1 cellular context compared by ENCODE assay signal in genomic region chr15:101438482-101439284, GRCh38.
A peak's percentile ranks its signal among the peaks of the same experiment; 100 is the strongest.
TF ChIP-seq lines count a peak whose summit lies in the region.

No MANE protein-coding gene starts in this region.

TF ChIP-seq in HepG2, 621 proteins besides CTCF, POLR2A, EP300 and RAD21 (continued from another document and continues in another):
- TF ChIP-seq ATF4 (CRISPR knock-in tag; IDR thresholded peaks at IDR 0.05), result peak in 1 of 2 experiments; percentile 76; a peak in 2 of 4 replicates
- TF ChIP-seq NR2F2 (IDR thresholded peaks at IDR 0.05; ENCODE audit: borderline replicate concordance, low read depth), result peak; percentile 94
- TF ChIP-seq DRAP1 (CRISPR knock-in tag; IDR thresholded peaks at IDR 0.05), result peak; percentile 59
- TF ChIP-seq CERS6 (CRISPR knock-in tag; IDR thresholded peaks at IDR 0.05), result no peak
- TF ChIP-seq TEAD2 (CRISPR knock-in tag; IDR thresholded peaks at IDR 0.05), result no peak
- TF ChIP-seq HNF1A (IDR thresholded peaks at IDR 0.05; ENCODE audit: low read depth), result no peak
- TF ChIP-seq HNF1A (CRISPR knock-in tag; IDR thresholded peaks at IDR 0.05; ENCODE audit: borderline replicate concordance), result peak; percentile 83; the same call in 1 of the 2 replicates
- TF ChIP-seq ZNF205 (CRISPR knock-in tag; IDR thresholded peaks at IDR 0.05), result 0 out of 2 replicates have a peak, but pooled peaks have one; percentile 23
- 0 out of 2 replicates have a peak, but pooled peaks have one; percentile 10 for TF ChIP-seq THYN1 (CRISPR knock-in tag; IDR thresholded peaks at IDR 0.05; ENCODE audit: borderline replicate concordance, low read depth)
- TF ChIP-seq ZNF574 (CRISPR knock-in tag; IDR thresholded peaks at IDR 0.05), result 0 out of 2 replicates have a peak, but pooled peaks have one; percentile 56
- TF ChIP-seq ZNF703 (CRISPR knock-in tag; IDR thresholded peaks at IDR 0.05; ENCODE audit: borderline replicate concordance), result no peak
- peak; percentile 46 for TF ChIP-seq RBM39 (IDR thresholded peaks at IDR 0.05; ENCODE audit: low read depth, low read length, poor library complexity, severe bottlenecking)
- TF ChIP-seq BCL6 (CRISPR knock-in tag; IDR thresholded peaks at IDR 0.05), result peak; percentile 91
- peak; percentile 65; the same call in 1 of the 2 replicates for TF ChIP-seq RERE (CRISPR knock-in tag; IDR thresholded peaks at IDR 0.05; ENCODE audit: low read depth)
- TF ChIP-seq REPIN1 (CRISPR knock-in tag; IDR thresholded peaks at IDR 0.05; ENCODE audit: borderline replicate concordance, low read depth), result 0 out of 2 replicates have a peak, but pooled peaks have one; percentile 18
- peak; percentile 37; the same call in 1 of the 2 replicates for TF ChIP-seq ZNF691 (CRISPR knock-in tag; IDR thresholded peaks at IDR 0.05; ENCODE audit: borderline replicate concordance, low read depth)
- TF ChIP-seq NFKB2 (CRISPR knock-in tag; IDR thresholded peaks at IDR 0.05; ENCODE audit: borderline replicate concordance), result 0 out of 2 replicates have a peak, but pooled peaks have one; percentile 54
- TF ChIP-seq BCLAF1 (IDR thresholded peaks at IDR 0.05), result no peak
- peak; percentile 19; the same call in 1 of the 2 replicates for TF ChIP-seq SMC3 (IDR thresholded peaks at IDR 0.05; ENCODE audit: low read length)
- TF ChIP-seq FOXA3 (CRISPR knock-in tag; IDR thresholded peaks at IDR 0.05), result peak; percentile 72
- TF ChIP-seq HNRNPK (IDR thresholded peaks at IDR 0.05; ENCODE audit: low read depth, low read length, poor library complexity, severe bottlenecking), result no peak
- no peak for TF ChIP-seq NFIB (CRISPR knock-in tag; IDR thresholded peaks at IDR 0.05; ENCODE audit: borderline replicate concordance)
- no peak for TF ChIP-seq SETDB1 (CRISPR knock-in tag; IDR thresholded peaks at IDR 0.05; ENCODE audit: borderline replicate concordance)
- peak; percentile 79 for TF ChIP-seq HDAC2 (CRISPR knock-in tag; IDR thresholded peaks at IDR 0.05)
- no peak for TF ChIP-seq CAMTA2 (CRISPR knock-in tag; IDR thresholded peaks at IDR 0.05; ENCODE audit: borderline replicate concordance)
- TF ChIP-seq REST (IDR thresholded peaks at IDR 0.05; ENCODE audit: borderline replicate concordance in 1 of 2, low read depth in 1 of 2, low read length in 2 of 2), result peak in 1 of 2 experiments; percentile 33; a peak in 1 of 4 replicates
